ENCODE assay signal across 1 cellular context in genomic region chr9:115262477-115262876, GRCh38.
TF ChIP-seq lines count a peak whose summit lies in the region.

No MANE protein-coding gene starts in this region.

TF ChIP-seq in A549, 52 proteins besides CTCF, POLR2A, EP300 and RAD21 (continued from another document):
- peak; percentile 70 for TF ChIP-seq JUNB (IDR thresholded peaks at IDR 0.05)
- TF ChIP-seq MAX (IDR thresholded peaks at IDR 0.05) = peak; percentile 30; the same call in 1 of the 2 replicates
- no peak for TF ChIP-seq RNF2 (IDR thresholded peaks at IDR 0.05; ENCODE audit: borderline replicate concordance, low read depth)
TF ChIP-seq in A549: peak in this region for 8.
